ENCODE assay signal across 34 cellular contexts in genomic region chr5:107199756-107200155, GRCh38.
"Had no signal": no experiment of that assay in that cellular context is flagged by ENCODE, and none has a peak within 500 bp of the region (broad histone marks: within the 10 kb centered on the region; RNA-seq: fewer than 3 reads in every experiment).

No MANE protein-coding gene starts in this region.

- DNase-seq: activated B cell treated with CpG ODN at 0.5 μM for 24 hours; activated CD4-positive, alpha-beta memory T cell treated with anti-CD3 and anti-CD28 coated beads for 36 hours; activated CD4-positive, alpha-beta T cell treated with anti-CD3 and anti-CD28 coated beads for 4 hours; activated CD4-positive, alpha-beta T cell treated with anti-CD3 and anti-CD28 coated beads, Interleukin-2, amount 10 ng/mL, durations not matched to agents 24 days and 14 days; activated CD4-positive, alpha-beta T cell treated with anti-CD3 and anti-CD28 coated beads, Interleukin-2, amount 50 U/mL, for 1 hour; activated CD4-positive, alpha-beta T cell treated with anti-CD3 and anti-CD28 coated beads, Interleukin-2, amount 50 U/mL, for 4 hours; activated CD4-positive, CD25-positive, alpha-beta regulatory T cell treated with anti-CD3 and anti-CD28 coated beads, Interleukin-2, amount 50 U/mL, for 72 hours; activated CD8-positive, alpha-beta memory T cell treated with anti-CD3 and anti-CD28 coated beads for 24 hours; activated CD8-positive, alpha-beta memory T cell treated with anti-CD3 and anti-CD28 coated beads, Interleukin-2, amount 10 ng/mL, durations not matched to agents 7 days and 5 days; activated CD8-positive, alpha-beta memory T cell treated with anti-CD3 and anti-CD28 coated beads, Interleukin-2, amount 50 U/mL, for 48 hours; activated CD8-positive, alpha-beta T cell treated with anti-CD3 and anti-CD28 coated beads, Interleukin-2, amount 10 ng/mL, durations not matched to agents 7 days and 5 days; activated effector memory CD4-positive, alpha-beta T cell treated with Interleukin-2 at 50 U/mL for 16 hours; activated gamma-delta T cell; activated naive CD4-positive, alpha-beta T cell treated with anti-CD3 and anti-CD28 coated beads, Interleukin-2, amount 50 U/mL, for 16 hours; activated naive CD4-positive, alpha-beta T cell treated with Interleukin-2 at 50 U/mL for 16 hours; activated naive CD8-positive, alpha-beta T cell treated with anti-CD3 and anti-CD28 coated beads for 36 hours; activated T-cell treated with anti-CD3 and anti-CD28 coated beads, Interleukin-2, amount 50 U/mL, for 24 hours; activated T-cell treated with anti-CD3 and anti-CD28 coated beads, Interleukin-2, amount 50 U/mL, for 48 hours; adrenal gland; amniotic stem cell; aorta; body of pancreas; brain microvascular endothelial cell; central memory CD4-positive, alpha-beta T cell; T-helper 1 cell; T-helper 2 cell; T-helper 9 cell had no signal

- H3K4me3 ChIP-seq: adrenal gland, body of pancreas, breast epithelium had no signal

- FAIRE-seq: astrocyte, TTC549 had no signal

- H3K4me1 Mint-ChIP-seq: activated B cell treated with CpG ODN at 0.5 μM for 24 hours; activated CD4-positive, alpha-beta T cell treated with anti-CD3 and anti-CD28 coated beads, Interleukin-2, amount 10 ng/mL, durations not matched to agents 24 days and 14 days; activated CD8-positive, alpha-beta memory T cell treated with anti-CD3 and anti-CD28 coated beads, Interleukin-2, amount 10 ng/mL, durations not matched to agents 7 days and 5 days; activated naive CD8-positive, alpha-beta T cell treated with anti-CD3 and anti-CD28 coated beads for 36 hours had no signal

- H3K27ac Mint-ChIP-seq: activated B cell treated with CpG ODN at 0.5 μM for 24 hours; activated CD4-positive, alpha-beta memory T cell treated with anti-CD3 and anti-CD28 coated beads for 36 hours; activated CD4-positive, alpha-beta T cell treated with anti-CD3 and anti-CD28 coated beads, Interleukin-2, amount 10 ng/mL, durations not matched to agents 24 days and 14 days; activated CD8-positive, alpha-beta memory T cell treated with anti-CD3 and anti-CD28 coated beads, Interleukin-2, amount 10 ng/mL, durations not matched to agents 7 days and 5 days; activated CD8-positive, alpha-beta T cell treated with anti-CD3 and anti-CD28 coated beads, Interleukin-2, amount 10 ng/mL, durations not matched to agents 7 days and 5 days; activated naive CD4-positive, alpha-beta T cell treated with anti-CD3 and anti-CD28 coated beads, Interleukin-2, amount 50 U/mL, for 72 hours; activated naive CD8-positive, alpha-beta T cell treated with anti-CD3 and anti-CD28 coated beads for 36 hours; activated T-cell treated with anti-CD3 and anti-CD28 coated beads, Interleukin-2, amount 50 U/mL, for 24 hours; activated T-helper 2 cell treated with anti-CD3 and anti-CD28 coated beads, Interferon-gamma antibody, Interleukin-2, Interleukin-4, amounts not matched to agents 10 μg/mL and 5 μg/mL and 100 μg/mL, durations not matched to agents 14 hours and 24 hours and 36 hours; T-helper 1 cell treated with Interleukin-12 subunit alpha and Interleukin-12 subunit beta and Interleukin-4 antibody, amounts not matched to agents 30 μg/mL and 1 μg/mL, for 36 hours; T-helper 2 cell treated with Interferon-gamma antibody and Interleukin-4, amounts not matched to agents 5 μg/mL and 100 μg/mL, for 36 hours had no signal

- H3K4me3 Mint-ChIP-seq: activated B cell treated with CpG ODN at 0.5 μM for 24 hours; activated CD4-positive, alpha-beta memory T cell treated with anti-CD3 and anti-CD28 coated beads for 36 hours; activated CD4-positive, alpha-beta T cell treated with anti-CD3 and anti-CD28 coated beads, Interleukin-2, amount 10 ng/mL, durations not matched to agents 24 days and 14 days; activated CD8-positive, alpha-beta memory T cell treated with anti-CD3 and anti-CD28 coated beads, Interleukin-2, amount 10 ng/mL, durations not matched to agents 7 days and 5 days; activated CD8-positive, alpha-beta T cell treated with anti-CD3 and anti-CD28 coated beads, Interleukin-2, amount 10 ng/mL, durations not matched to agents 7 days and 5 days; activated naive CD8-positive, alpha-beta T cell treated with anti-CD3 and anti-CD28 coated beads for 36 hours; activated T-cell treated with anti-CD3 and anti-CD28 coated beads, Interleukin-2, amount 50 U/mL, for 24 hours; T-helper 1 cell treated with Interleukin-12 subunit alpha and Interleukin-12 subunit beta and Interleukin-4 antibody, amounts not matched to agents 30 μg/mL and 1 μg/mL, for 36 hours; T-helper 2 cell treated with Interferon-gamma antibody and Interleukin-4, amounts not matched to agents 5 μg/mL and 100 μg/mL, for 36 hours had no signal

- H3K36me3 Mint-ChIP-seq: activated CD4-positive, alpha-beta memory T cell treated with anti-CD3 and anti-CD28 coated beads for 36 hours; activated CD8-positive, alpha-beta memory T cell treated with anti-CD3 and anti-CD28 coated beads, Interleukin-2, amount 10 ng/mL, durations not matched to agents 7 days and 5 days; activated naive CD4-positive, alpha-beta T cell treated with anti-CD3 and anti-CD28 coated beads, Interleukin-2, amount 50 U/mL, for 72 hours; activated naive CD8-positive, alpha-beta T cell treated with anti-CD3 and anti-CD28 coated beads for 36 hours had no signal

- H3K27me3 Mint-ChIP-seq: activated B cell treated with CpG ODN at 0.5 μM for 24 hours; activated CD4-positive, alpha-beta memory T cell treated with anti-CD3 and anti-CD28 coated beads for 36 hours; activated CD4-positive, alpha-beta T cell treated with anti-CD3 and anti-CD28 coated beads, Interleukin-2, amount 10 ng/mL, durations not matched to agents 24 days and 14 days; activated CD8-positive, alpha-beta memory T cell treated with anti-CD3 and anti-CD28 coated beads, Interleukin-2, amount 10 ng/mL, durations not matched to agents 7 days and 5 days; activated naive CD8-positive, alpha-beta T cell treated with anti-CD3 and anti-CD28 coated beads for 36 hours; activated T-cell treated with anti-CD3 and anti-CD28 coated beads, Interleukin-2, amount 50 U/mL, for 24 hours had no signal

- H3K9me3 Mint-ChIP-seq: activated B cell treated with CpG ODN at 0.5 μM for 24 hours; activated CD4-positive, alpha-beta memory T cell treated with anti-CD3 and anti-CD28 coated beads for 36 hours; activated CD4-positive, alpha-beta T cell treated with anti-CD3 and anti-CD28 coated beads, Interleukin-2, amount 10 ng/mL, durations not matched to agents 24 days and 14 days; activated naive CD8-positive, alpha-beta T cell treated with anti-CD3 and anti-CD28 coated beads for 36 hours; activated T-cell treated with anti-CD3 and anti-CD28 coated beads, Interleukin-2, amount 50 U/mL, for 24 hours; activated T-helper 2 cell treated with anti-CD3 and anti-CD28 coated beads, Interferon-gamma antibody, Interleukin-2, Interleukin-4, amounts not matched to agents 10 μg/mL and 5 μg/mL and 100 μg/mL, durations not matched to agents 14 hours and 24 hours and 36 hours; T-helper 1 cell treated with Interleukin-12 subunit alpha and Interleukin-12 subunit beta and Interleukin-4 antibody, amounts not matched to agents 30 μg/mL and 1 μg/mL, for 36 hours; T-helper 2 cell treated with Interferon-gamma antibody and Interleukin-4, amounts not matched to agents 5 μg/mL and 100 μg/mL, for 36 hours had no signal
